In the genomic region with DNA sequence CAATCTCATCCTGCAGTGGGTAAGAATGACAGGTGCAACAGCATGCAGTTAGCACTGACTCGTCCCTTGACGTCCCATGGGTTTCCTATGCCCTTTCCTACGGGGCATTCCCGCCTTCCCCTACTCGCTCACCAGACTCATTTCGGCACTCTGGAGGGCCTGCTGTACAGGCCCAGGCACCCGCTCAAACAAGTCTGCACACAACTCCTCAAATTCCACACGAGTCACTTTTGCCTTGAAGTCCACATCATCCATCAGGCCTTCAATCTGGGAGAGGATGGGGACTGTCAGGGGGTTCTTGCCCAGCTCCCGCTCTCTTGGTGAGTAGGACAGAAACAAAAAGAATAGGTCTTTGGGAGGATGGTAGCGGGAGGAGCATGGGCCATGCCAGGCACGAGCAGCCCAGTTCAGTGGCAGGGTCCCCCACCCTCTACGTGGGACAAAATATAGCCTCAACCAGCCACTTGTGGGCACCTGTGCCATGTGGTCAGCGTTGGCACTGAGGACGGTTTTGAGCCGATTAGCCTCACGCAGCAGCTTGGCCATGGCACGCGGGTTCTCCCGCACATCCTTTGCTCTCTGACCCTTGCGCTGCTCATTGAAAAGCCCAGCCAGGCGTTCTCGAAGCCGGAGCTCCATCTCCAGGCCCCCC, we compare ENCODE assay signal across 16 cellular contexts. TPM values are rescaled to one million over a fixed set of nuclear protein-coding genes. Genes with fewer than 3 reads are reported as not detected.
A peak's percentile ranks its signal among the peaks of the same experiment; 100 is the strongest.
DNase-seq lines count a peak whose midpoint lies in the region; ATAC-seq and TF ChIP-seq lines count a peak whose summit lies in the region.
"Had no signal": no experiment of that assay in that cellular context is flagged by ENCODE, and none has a peak within 500 bp of the region (broad histone marks: within the 10 kb centered on the region; RNA-seq: fewer than 3 reads in every experiment).

No MANE protein-coding gene starts in this region.

- no peak for TF ChIP-seq CTCF in chondrocyte (IDR thresholded peaks at IDR 0.05)

- intact Hi-C loops in left colon (cut with DNase I, micrococcal nuclease), result no loop called here

- ATAC-seq in HG03460 (IDR thresholded peaks at IDR 0.05; ENCODE audit: unreplicated experiment), result peak; percentile 3
- no peak for ATAC-seq in left colon
- ATAC-seq in HG03097 (IDR thresholded peaks at IDR 0.05; ENCODE audit: low FRiP score, unreplicated experiment), result no peak
- ATAC-seq in effector memory CD8-positive, alpha-beta T cell (replicated peaks), result no peak
- ATAC-seq: WTC11 had no signal

- H3K36me3 Mint-ChIP-seq in activated naive CD8-positive, alpha-beta T cell, result peaks cover 17% of the 10 kb centered on the region
- H3K36me3 Mint-ChIP-seq in activated naive CD8-positive, alpha-beta T cell treated with anti-CD3 and anti-CD28 coated beads for 36 hours, result peaks cover 49% of the 10 kb centered on the region
- H3K36me3 Mint-ChIP-seq in chondrocyte (ENCODE audit: low read depth), result peaks cover 43% of the 10 kb centered on the region
- peaks cover 87% of the 10 kb centered on the region for H3K36me3 Mint-ChIP-seq in effector memory CD8-positive, alpha-beta T cell (ENCODE audit: insufficient read depth)

- peaks cover 26% of the 10 kb centered on the region for H3K4me1 Mint-ChIP-seq in activated naive CD8-positive, alpha-beta T cell (ENCODE audit: low read depth)
- peaks cover 29% of the 10 kb centered on the region for H3K4me1 Mint-ChIP-seq in activated naive CD8-positive, alpha-beta T cell treated with anti-CD3 and anti-CD28 coated beads for 36 hours
- peaks cover 17% of the 10 kb centered on the region for H3K4me1 Mint-ChIP-seq in chondrocyte (ENCODE audit: low read depth)
- peaks cover 18 to 34% of the 10 kb centered on the region in 2 donors for H3K4me1 Mint-ChIP-seq in effector memory CD8-positive, alpha-beta T cell (ENCODE audit: low read depth in 2 of 2)

- no peaks in the 10 kb centered on the region for H3K9me3 Mint-ChIP-seq in activated naive CD8-positive, alpha-beta T cell (ENCODE audit: low read depth)
- no peaks in the 10 kb centered on the region for H3K9me3 Mint-ChIP-seq in activated naive CD8-positive, alpha-beta T cell treated with anti-CD3 and anti-CD28 coated beads for 36 hours
- no peaks in the 10 kb centered on the region for H3K9me3 Mint-ChIP-seq in chondrocyte (ENCODE audit: low read depth)
- H3K9me3 Mint-ChIP-seq in effector memory CD8-positive, alpha-beta T cell, result no peaks in the 10 kb centered on the region
- H3K9me3 Mint-ChIP-seq: mesothelial cell of epicardium, WTC11 had no signal

- H3K27ac Mint-ChIP-seq in activated naive CD8-positive, alpha-beta T cell, result peak overlapping the region; percentile 34
- no peak overlapping the region for H3K27ac Mint-ChIP-seq in activated naive CD8-positive, alpha-beta T cell treated with anti-CD3 and anti-CD28 coated beads for 36 hours
- peak overlapping the region; percentile 29 for H3K27ac Mint-ChIP-seq in chondrocyte (ENCODE audit: unreplicated experiment)
- H3K27ac Mint-ChIP-seq in effector memory CD8-positive, alpha-beta T cell, result peak overlapping the region in 1 of 2 donors; percentile 82
- H3K27ac Mint-ChIP-seq: mesothelial cell of epicardium, WTC11 had no signal

- H3K27me3 Mint-ChIP-seq in activated naive CD8-positive, alpha-beta T cell, result no peaks in the 10 kb centered on the region
- no peaks in the 10 kb centered on the region for H3K27me3 Mint-ChIP-seq in activated naive CD8-positive, alpha-beta T cell treated with anti-CD3 and anti-CD28 coated beads for 36 hours
- H3K27me3 Mint-ChIP-seq in chondrocyte (ENCODE audit: low read depth), result no peaks in the 10 kb centered on the region
- no peaks in the 10 kb centered on the region for H3K27me3 Mint-ChIP-seq in effector memory CD8-positive, alpha-beta T cell

- no peak overlapping the region for H3K4me3 Mint-ChIP-seq in activated naive CD8-positive, alpha-beta T cell
- no peak overlapping the region for H3K4me3 Mint-ChIP-seq in activated naive CD8-positive, alpha-beta T cell treated with anti-CD3 and anti-CD28 coated beads for 36 hours
- H3K4me3 Mint-ChIP-seq in chondrocyte (ENCODE audit: unreplicated experiment), result no peak overlapping the region
- no peak overlapping the region for H3K4me3 Mint-ChIP-seq in effector memory CD8-positive, alpha-beta T cell
- H3K4me3 Mint-ChIP-seq: mesothelial cell of epicardium, WTC11 had no signal

- DNase-seq in activated naive CD8-positive, alpha-beta T cell treated with anti-CD3 and anti-CD28 coated beads for 36 hours, result no peak
- DNase-seq in chondrocyte (ENCODE audit: low spot score) (no peak), left colon (no peak), activated gamma-delta T cell treated with Interleukin-2 at 50 U/mL for 16 hours (no peak)
- DNase-seq in effector memory CD8-positive, alpha-beta T cell, result no peak
- DNase-seq: adrenal gland; central memory CD4-positive, alpha-beta T cell; hypothalamus; NCI-H2081 treated with DMSO at 0.1 percent for 48 hours; NCI-H510A treated with DMSO at 0.1 percent for 48 hours; SHP77 treated with DMSO at 0.1 percent for 48 hours had no signal

RNA-seq across cellular contexts. Expression of gene HYOU1, which starts 4.7 kb away (rescaled TPM):
- total RNA-seq in activated naive CD8-positive, alpha-beta T cell treated with anti-CD3 and anti-CD28 coated beads for 36 hours, result 100 to 1,000 TPM; 121 to 125 TPM
- total RNA-seq in chondrocyte (213 to 227 TPM (median 214 TPM) in 3 replicates), left colon (100 to 1,000 TPM; 107 to 138 TPM)

RNA-seq across cellular contexts. Expression of gene VPS11, which starts 15.3 kb away (rescaled TPM):
- 10 to 100 TPM; 19.2 to 20.2 TPM for total RNA-seq in activated naive CD8-positive, alpha-beta T cell treated with anti-CD3 and anti-CD28 coated beads for 36 hours
- total RNA-seq in chondrocyte (28.0 to 30.3 TPM (median 30.1 TPM) in 3 replicates), left colon (10 to 100 TPM; 20.7 to 24.1 TPM)

RNA-seq across cellular contexts. Expression of gene SLC37A4, which starts 21.6 kb away (rescaled TPM):
- total RNA-seq in activated naive CD8-positive, alpha-beta T cell treated with anti-CD3 and anti-CD28 coated beads for 36 hours, result 10 to 100 TPM; 28.2 to 30.1 TPM
- total RNA-seq in chondrocyte, result 13.6 to 15.6 TPM (median 13.9 TPM) in 3 replicates
- 10 to 100 TPM; 43.0 to 59.9 TPM for total RNA-seq in left colon

RNA-seq across cellular contexts. Expression of gene HMBS, which starts 32.4 kb away (rescaled TPM):
- 10 to 100 TPM; 42.1 to 43.0 TPM for total RNA-seq in activated naive CD8-positive, alpha-beta T cell treated with anti-CD3 and anti-CD28 coated beads for 36 hours
- total RNA-seq in chondrocyte (16.1 to 21.3 TPM (median 16.7 TPM) in 3 replicates), left colon (10 to 100 TPM; 16.1 to 26.1 TPM)

RNA-seq across cellular contexts. Expression of gene TRAPPC4, which starts 33.7 kb away (rescaled TPM):
- total RNA-seq in activated naive CD8-positive, alpha-beta T cell treated with anti-CD3 and anti-CD28 coated beads for 36 hours, result 100 to 1,000 TPM; 114 to 127 TPM
- total RNA-seq in chondrocyte (73.0 to 78.8 TPM (median 75.0 TPM) in 3 replicates), left colon (10 to 100 TPM; 65.1 to 72.8 TPM)
